ENCODE assay signal across 18 cellular contexts in genomic region chr7:157434231-157434630, GRCh38.
"Had no signal": no experiment of that assay in that cellular context is flagged by ENCODE, and none has a peak within 500 bp of the region (broad histone marks: within the 10 kb centered on the region; RNA-seq: fewer than 3 reads in every experiment).

No MANE protein-coding gene starts in this region.

- DNase-seq: activated CD4-positive, alpha-beta T cell treated with anti-CD3 and anti-CD28 coated beads for 48 hours; activated naive CD4-positive, alpha-beta T cell treated with Interleukin-2 at 50 U/mL for 16 hours; anterior cingulate cortex; cerebellar nuclear complex; effector memory CD4-positive, alpha-beta T cell; retina; small intestine; stimulated activated CD4-positive, alpha-beta T cell treated with anti-CD3 and anti-CD28 coated beads, Interleukin-4, amount 100 ng/mL, for 24 hours; stimulated activated naive CD4-positive, alpha-beta T cell; T-helper 2 cell had no signal

- H3K9me3 Mint-ChIP-seq: activated T-helper 1 cell treated with anti-CD3 and anti-CD28 coated beads, Interleukin-12 subunit alpha, Interleukin-12 subunit beta, Interleukin-2, Interleukin-4 antibody, amounts not matched to agents 30 ng/mL and 10 ng/mL and 1 ng/mL, durations not matched to agents 14 hours and 24 hours and 36 hours; dendritic cell treated with granulocyte-macrophage colony-stimulating factor and Interleukin-4, amounts not matched to agents 40 ng/mL and 50 ng/mL, for 4 days had no signal

- H3K27ac ChIP-seq: breast epithelium, epithelial cell of prostate, suprapubic skin, upper lobe of left lung had no signal

- ATAC-seq: left colon, WTC11 had no signal

- H3K27me3 ChIP-seq: breast epithelium, upper lobe of left lung had no signal

- H3K27ac Mint-ChIP-seq: activated T-helper 1 cell treated with anti-CD3 and anti-CD28 coated beads, Interleukin-12 subunit alpha, Interleukin-12 subunit beta, Interleukin-2, Interleukin-4 antibody, amounts not matched to agents 30 ng/mL and 10 ng/mL and 1 ng/mL, durations not matched to agents 14 hours and 24 hours and 36 hours; dendritic cell treated with granulocyte-macrophage colony-stimulating factor and Interleukin-4, amounts not matched to agents 40 ng/mL and 50 ng/mL, for 4 days had no signal

- H3K36me3 ChIP-seq: breast epithelium, suprapubic skin, upper lobe of left lung had no signal

- H3K4me3 ChIP-seq: breast epithelium, suprapubic skin, upper lobe of left lung had no signal

- H3K9me3 ChIP-seq: breast epithelium, suprapubic skin, upper lobe of left lung had no signal

- H3K4me3 Mint-ChIP-seq: dendritic cell treated with granulocyte-macrophage colony-stimulating factor and Interleukin-4, amounts not matched to agents 40 ng/mL and 50 ng/mL, for 4 days; WTC11 had no signal

- H3K4me1 ChIP-seq: breast epithelium had no signal
